1 cellular context compared by ENCODE assay signal in genomic region chr7:139133335-139134139, GRCh38.
A peak's percentile ranks its signal among the peaks of the same experiment; 100 is the strongest.
TF ChIP-seq lines count a peak whose summit lies in the region.

No MANE protein-coding gene starts in this region.

TF ChIP-seq in K562, 482 proteins besides CTCF, POLR2A, EP300 and RAD21 (continued from another document and continues in another):
- TF ChIP-seq CEBPZ (IDR thresholded peaks at IDR 0.05; ENCODE audit: borderline replicate concordance, low read depth, low read length) (no peak), NKRF (IDR thresholded peaks at IDR 0.05; ENCODE audit: borderline replicate concordance) (peak; percentile 97; the same call in 1 of the 2 replicates), SNRNP70 (optimal IDR thresholded peaks at IDR 0.05; ENCODE audit: low read depth, low read length) (no peak), ZNF551 (CRISPR knock-in tag; IDR thresholded peaks at IDR 0.05) (no peak; the same call in 1 of the 2 replicates), ZNF395 (CRISPR knock-in tag; IDR thresholded peaks at IDR 0.05) (peak; percentile 88), RB1 (IDR thresholded peaks at IDR 0.05; ENCODE audit: low read depth) (peak; percentile 98), TAF1 (IDR thresholded peaks at IDR 0.05; ENCODE audit: control insufficient read depth, extremely low read depth, insufficient read depth, low read length, severe bottlenecking) (peak; percentile 97), TRIM28 (IDR thresholded peaks at IDR 0.05) (peak; percentile 84), USF1 (CRISPR knock-in tag; IDR thresholded peaks at IDR 0.05) (peak; percentile 53; the same call in 1 of the 2 replicates), HNRNPH1 (optimal IDR thresholded peaks at IDR 0.05; ENCODE audit: low read depth, low read length) (no peak), RNF2 (IDR thresholded peaks at IDR 0.05) (peak; percentile 93), CBX5 (IDR thresholded peaks at IDR 0.05; ENCODE audit: borderline replicate concordance, low read depth) (no peak), ADNP (tag; IDR thresholded peaks at IDR 0.05) (no peak), POLR3G (IDR thresholded peaks at IDR 0.05; ENCODE audit: extremely low read depth, insufficient read length, insufficient replicate concordance) (no peak), ZNF384 (IDR thresholded peaks at IDR 0.05; ENCODE audit: low read depth, low read length) (peak; percentile 52; the same call in 1 of the 2 replicates), ZFP30 (CRISPR knock-in tag; IDR thresholded peaks at IDR 0.05; ENCODE audit: borderline replicate concordance) (no peak), SMAD3 (CRISPR knock-in tag; conservative IDR thresholded peaks at IDR 0.05) (peak; percentile 62), DDX20 (tag; IDR thresholded peaks at IDR 0.05; ENCODE audit: low read depth) (no peak), ZNF232 (CRISPR knock-in tag; IDR thresholded peaks at IDR 0.05) (0 out of 2 replicates have a peak, but pooled peaks have one; percentile 71), L3MBTL2 (IDR thresholded peaks at IDR 0.05) (peak; percentile 97), RBM14 (IDR thresholded peaks at IDR 0.05; ENCODE audit: borderline replicate concordance, insufficient read depth, low read depth, low read length) (no peak), ZKSCAN8 (CRISPR knock-in tag; IDR thresholded peaks at IDR 0.05) (no peak), ZZZ3 (IDR thresholded peaks at IDR 0.05) (peak; percentile 64; the same call in 1 of the 2 replicates), BMI1 (IDR thresholded peaks at IDR 0.05; ENCODE audit: low read length) (peak; percentile 82), CBX1 (IDR thresholded peaks at IDR 0.05; ENCODE audit: low read depth) (peak; percentile 96), ZNF354B (CRISPR knock-in tag; IDR thresholded peaks at IDR 0.05) (no peak), ZFPM2 (CRISPR knock-in tag; IDR thresholded peaks at IDR 0.05) (no peak), ETV5 (CRISPR knock-in tag; IDR thresholded peaks at IDR 0.05; ENCODE audit: low read depth) (peak; percentile 53; the same call in 1 of the 2 replicates), ZNF140 (CRISPR knock-in tag; IDR thresholded peaks at IDR 0.05) (no peak), DIDO1 (tag; IDR thresholded peaks at IDR 0.05; ENCODE audit: low read depth) (peak; percentile 99), NCOA4 (IDR thresholded peaks at IDR 0.05; ENCODE audit: partially characterized antibody) (no peak), PKNOX1 (IDR thresholded peaks at IDR 0.05) (no peak), ZBTB1 (CRISPR knock-in tag; IDR thresholded peaks at IDR 0.05; ENCODE audit: borderline replicate concordance, low read depth) (no peak), HES1 (IDR thresholded peaks at IDR 0.05; ENCODE audit: low read depth) (no peak), ILF3 (IDR thresholded peaks at IDR 0.05; ENCODE audit: borderline replicate concordance) (no peak), HIVEP1 (CRISPR knock-in tag; IDR thresholded peaks at IDR 0.05) (peak; percentile 61), CAMTA2 (CRISPR knock-in tag; conservative IDR thresholded peaks at IDR 0.05) (no peak), ZFP36 (IDR thresholded peaks at IDR 0.05; ENCODE audit: low read depth, low read length, partially characterized antibody) (peak; percentile 63), PPARD (CRISPR knock-in tag; IDR thresholded peaks at IDR 0.05) (no peak), TAL1 (IDR thresholded peaks at IDR 0.05) (no peak), SMARCE1 (IDR thresholded peaks at IDR 0.05) (peak; percentile 50), ZNF77 (CRISPR knock-in tag; IDR thresholded peaks at IDR 0.05) (no peak), XRCC5 (IDR thresholded peaks at IDR 0.05; ENCODE audit: low read depth, low read length) (peak; percentile 100), ZBTB12 (CRISPR knock-in tag; IDR thresholded peaks at IDR 0.05) (0 out of 2 replicates have a peak, but pooled peaks have one; percentile 46), HINFP (tag; conservative IDR thresholded peaks at IDR 0.05; ENCODE audit: low read depth) (no peak), E2F6 (IDR thresholded peaks at IDR 0.05; ENCODE audit: borderline replicate concordance in 1 of 2, extremely low read depth in 1 of 2, insufficient read depth in 1 of 2, insufficient read length in 1 of 2, low read depth in 1 of 2, low read length in 1 of 2, poor library complexity in 1 of 2, severe bottlenecking in 1 of 2) (peak; percentile 99), ZMIZ1 (IDR thresholded peaks at IDR 0.05; ENCODE audit: low read depth in 2 of 2, low read length in 2 of 2) (peak in 1 of 2 experiments; percentile 58; a peak in 2 of 4 replicates), CREB3 (tag; conservative IDR thresholded peaks at IDR 0.05; ENCODE audit: low read depth) (no peak; the same call in 1 of the 2 replicates), TOE1 (IDR thresholded peaks at IDR 0.05; ENCODE audit: borderline replicate concordance) (peak; percentile 91), TOE1 (CRISPR knock-in tag; IDR thresholded peaks at IDR 0.05; ENCODE audit: borderline replicate concordance, low read depth) (0 out of 2 replicates have a peak, but pooled peaks have one; percentile 5)
